30 cellular contexts compared by ENCODE assay signal in genomic region chr1:18292531-18292930, GRCh38.
"Had no signal": no experiment of that assay in that cellular context is flagged by ENCODE, and none has a peak within 500 bp of the region (broad histone marks: within the 10 kb centered on the region; RNA-seq: fewer than 3 reads in every experiment).

No MANE protein-coding gene starts in this region.

- H3K9me3 ChIP-seq: left lung, lower lobe of right lung, right atrium auricular region, stomach, testis, thyroid gland, transverse colon, upper lobe of left lung, vagina had no signal

- H3K27me3 ChIP-seq: testis, thyroid gland, upper lobe of left lung, vagina had no signal

- ATAC-seq: left colon; left lung; lower lobe of right lung; natural killer cell; sciatic nerve; stimulated activated naive B cell treated with anti-CD40 and anti-IgM and Interleukin-4, amounts not matched to agents 10 μg/mL and 1 μg/mL and 100 μg/mL, for 72 hours; stimulated activated naive CD8-positive, alpha-beta T cell treated with anti-CD3 and anti-CD28 coated beads, Interleukin-15, Interleukin-2, amounts not matched to agents 100 U/mL and 50 U/mL, for 24 hours had no signal

- H3K4me3 ChIP-seq: left lung, lower lobe of right lung, right atrium auricular region, skin epidermis, stomach, testis, thyroid gland, transverse colon, upper lobe of left lung, vagina had no signal

- H3K4me3 Mint-ChIP-seq: immature natural killer cell; mesothelial cell of epicardium; naive B cell; natural killer cell; nephron progenitor cell; stimulated activated naive B cell treated with anti-CD40 and anti-IgM and Interleukin-4, amounts not matched to agents 10 μg/mL and 1 μg/mL and 100 μg/mL, for 72 hours had no signal

- H3K27ac Mint-ChIP-seq: immature natural killer cell; mesothelial cell of epicardium; naive B cell; natural killer cell; nephron progenitor cell; progenitor cell of endocrine pancreas; stimulated activated naive B cell treated with anti-CD40 and anti-IgM and Interleukin-4, amounts not matched to agents 10 μg/mL and 1 μg/mL and 100 μg/mL, for 72 hours had no signal

- H3K27ac ChIP-seq: left lung, lower lobe of right lung, right atrium auricular region, skin epidermis, stomach, testis, thyroid gland, transverse colon, upper lobe of left lung, vagina had no signal

- DNase-seq: hypothalamus; immature natural killer cell; kidney; left colon; left lung; lower lobe of right lung; mammary epithelial cell; mesenchymal stem cell; naive B cell; natural killer cell; nephron progenitor cell; nucleus accumbens; stimulated activated CD4-positive, alpha-beta T cell treated with anti-CD3 and anti-CD28 coated beads, Interleukin-12 subunit alpha, Interleukin-12 subunit beta, amount 100 ng/mL, for 4 hours; stimulated activated CD4-positive, alpha-beta T cell treated with anti-CD3 and anti-CD28 coated beads, Interleukin-15, amount 100 ng/mL, for 24 hours; stimulated activated CD4-positive, alpha-beta T cell treated with anti-CD3 and anti-CD28 coated beads, Interleukin-2, amount 100 ng/mL, for 24 hours; stimulated activated CD4-positive, alpha-beta T cell treated with anti-CD3 and anti-CD28 coated beads, Interleukin-4, amount 100 ng/mL, for 1 hour; stimulated activated naive B cell treated with anti-CD40 and anti-IgM and Interleukin-4, amounts not matched to agents 10 μg/mL and 1 μg/mL and 100 μg/mL, for 72 hours; stimulated activated naive CD8-positive, alpha-beta T cell treated with anti-CD3 and anti-CD28 coated beads, Interleukin-15, Interleukin-2, amounts not matched to agents 100 U/mL and 50 U/mL, for 24 hours; stomach; testis; transverse colon; upper lobe of left lung had no signal

- H3K36me3 ChIP-seq: left lung, lower lobe of right lung, right atrium auricular region, stomach, thyroid gland, transverse colon, upper lobe of left lung, vagina had no signal

- H3K4me1 ChIP-seq: left lung, lower lobe of right lung, right atrium auricular region, stomach, testis, thyroid gland, transverse colon, upper lobe of left lung, vagina had no signal

- H3K4me1 Mint-ChIP-seq: immature natural killer cell; mesothelial cell of epicardium; naive B cell; natural killer cell; stimulated activated naive B cell treated with anti-CD40 and anti-IgM and Interleukin-4, amounts not matched to agents 10 μg/mL and 1 μg/mL and 100 μg/mL, for 72 hours had no signal

- FAIRE-seq: islet of Langerhans, kidney had no signal

- H3K9me3 Mint-ChIP-seq: mesothelial cell of epicardium; natural killer cell; nephron progenitor cell; stimulated activated naive B cell treated with anti-CD40 and anti-IgM and Interleukin-4, amounts not matched to agents 10 μg/mL and 1 μg/mL and 100 μg/mL, for 72 hours had no signal

- H3K36me3 Mint-ChIP-seq: immature natural killer cell; mesothelial cell of epicardium; naive B cell; natural killer cell; stimulated activated naive B cell treated with anti-CD40 and anti-IgM and Interleukin-4, amounts not matched to agents 10 μg/mL and 1 μg/mL and 100 μg/mL, for 72 hours had no signal
